In the genomic region with DNA sequence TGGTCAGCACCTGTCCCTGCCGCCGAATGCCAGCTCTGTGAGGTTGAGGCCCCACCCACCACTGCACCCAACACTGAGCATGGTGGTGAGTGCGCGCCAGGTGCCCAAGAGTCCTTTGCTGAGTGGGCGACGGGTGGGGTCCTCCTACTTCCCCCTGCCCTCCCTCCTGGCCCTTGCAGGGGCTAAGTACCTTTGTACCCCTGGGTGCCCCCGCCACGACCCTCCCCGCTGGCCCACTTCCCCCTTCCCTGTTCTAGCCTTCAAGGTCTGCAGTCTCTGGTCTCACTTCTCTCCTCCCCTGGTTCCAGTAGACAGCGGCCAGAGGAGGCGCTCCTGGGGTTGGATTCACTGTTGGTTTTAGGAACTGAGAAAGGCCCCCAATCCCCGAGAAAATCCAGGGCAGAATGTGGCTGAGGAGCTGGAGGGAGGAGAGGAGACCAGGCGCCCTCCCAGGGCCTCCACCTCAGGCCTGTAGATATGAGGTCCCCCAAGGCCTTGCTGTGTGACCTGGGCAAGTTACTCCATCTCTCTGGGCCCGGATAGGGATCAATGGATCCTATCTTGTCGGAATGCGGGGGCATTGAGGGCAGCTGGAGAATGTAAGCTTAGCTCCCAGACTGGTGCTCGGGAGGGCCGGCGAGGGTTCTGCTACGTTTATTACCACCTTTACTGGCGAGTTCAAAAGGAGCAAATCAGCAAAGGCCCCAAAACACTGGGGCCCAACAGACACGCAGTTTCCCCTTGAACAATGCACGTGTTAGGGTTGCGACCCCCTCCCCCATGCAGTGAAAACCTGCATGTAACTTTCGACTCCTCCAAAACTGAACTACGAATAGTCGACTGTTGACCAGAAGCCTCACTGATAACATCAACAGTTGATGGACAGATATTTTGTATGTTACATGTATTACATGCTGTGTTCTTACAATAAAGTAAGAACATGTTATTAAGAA, we compare ENCODE assay signal across 10 cellular contexts. TPM values are rescaled to one million over a fixed set of nuclear protein-coding genes. Genes with fewer than 3 reads are reported as not detected.
DNase-seq lines count a peak whose midpoint lies in the region; ATAC-seq, FAIRE-seq and TF ChIP-seq lines count a peak whose summit lies in the region.
"Had no signal": no experiment of that assay in that cellular context is flagged by ENCODE, and none has a peak within 500 bp of the region (broad histone marks: within the 10 kb centered on the region; RNA-seq: fewer than 3 reads in every experiment).

No MANE protein-coding gene starts in this region.

- peak; percentile 39 for ATAC-seq in HCT116
- ATAC-seq in naive thymus-derived CD8-positive, alpha-beta T cell: peak; percentile 26 to 29
- no peak for ATAC-seq in HG02870 (IDR thresholded peaks at IDR 0.05; ENCODE audit: unreplicated experiment)

- H3K36me3 ChIP-seq in HCT116 (ENCODE audit: control insufficient read depth in 1 of 2, insufficient read depth in 2 of 2, low read length in 2 of 2) (no peaks in the 10 kb centered on the region), bronchial epithelial cell (ENCODE audit: control insufficient read depth, insufficient read depth, low read length) (no peaks in the 10 kb centered on the region)

- peak overlapping the region; percentile 58 to 94 (median 84) for H3K27ac Mint-ChIP-seq in naive thymus-derived CD8-positive, alpha-beta T cell

- peaks cover 0 to 8% (median 6%) of the 10 kb centered on the region in 9 donors for H3K9me3 Mint-ChIP-seq in naive thymus-derived CD8-positive, alpha-beta T cell

- H3K4me2 ChIP-seq in HCT116 (ENCODE audit: low read length): peak overlapping the region; percentile 82

- CTCF ChIA-PET in HCT116 (lab: Charles Lee): interaction anchor here (1.4 to 3.1 kb wide), 2 partner anchors 8 to 551 kb away, joined by 3 to 32 read pairs; partner anchors contain the start of gene LTO1

- peaks cover 0 to 1% of the 10 kb centered on the region in 2 experiments; a peak in 1 of 4 replicates for H3K9me3 ChIP-seq in HCT116 (ENCODE audit: control insufficient read depth in 1 of 2, insufficient read depth in 1 of 2, low read depth in 1 of 2, low read length in 2 of 2)

- RAD21 ChIA-PET in HCT116 (lab: Charles Lee; ENCODE audit: low non-redundant PET in 1 of 2, low total read pairs in 2 of 2, uncharacterized antibody in 2 of 2, unreplicated experiment in 2 of 2): interaction anchor here in 1 of 2 experiments (1.0 to 1.3 kb wide), 2 partner anchors 8 to 22 kb away, joined by 3 to 6 read pairs; no protein-coding TSS in a partner anchor

- DNase-seq in CD1c-positive myeloid dendritic cell (ENCODE audit: extremely low spot score) (peak; percentile 56), HCT116 (ENCODE audit: low read depth, low spot score) (no peak), bronchial epithelial cell (ENCODE audit: low read depth) (no peak), DMS79 (lab: John Stamatoyannopoulos, UW) (no peak), KG1 (lab: John Stamatoyannopoulos, UW) (no peak), nucleus accumbens (lab: John Stamatoyannopoulos, UW) (no peak)
- DNase-seq in naive thymus-derived CD8-positive, alpha-beta T cell: no peak
- DNase-seq: GF-D8, NCI-H226 had no signal

- intact Hi-C loops in HCT116 (cut with micrococcal nuclease): loop anchor here (2.0 kb wide), 2 partner anchors 173 to 515 kb away; no protein-coding TSS in a partner anchor

- H3K9me2 ChIP-seq in HCT116 (ENCODE audit: insufficient read depth): no peaks in the 10 kb centered on the region

- no peak for FAIRE-seq in bronchial epithelial cell (lab: Jason Lieb, UNC)

- no peak for TF ChIP-seq RAD21 in HCT116 (IDR thresholded peaks at IDR 0.05; ENCODE audit: low read depth)

- peaks cover 43 to 65% of the 10 kb centered on the region in 2 experiments for H3K4me1 ChIP-seq in HCT116 (ENCODE audit: control insufficient read depth in 1 of 2, insufficient read depth in 2 of 2, low read length in 2 of 2)

- peaks cover 0 to 7% (median under 1%) of the 10 kb centered on the region in 3 donors for H3K36me3 Mint-ChIP-seq in naive thymus-derived CD8-positive, alpha-beta T cell

- H3K27ac ChIP-seq in HCT116 (ENCODE audit: low read depth, low read length): peak overlapping the region; percentile 98

- no peak for TF ChIP-seq POLR2A in HCT116 (IDR thresholded peaks at IDR 0.05; ENCODE audit: borderline replicate concordance, extremely low read depth, insufficient read depth, insufficient read length)

- no peaks in the 10 kb centered on the region for H3K79me2 ChIP-seq in HCT116 (ENCODE audit: insufficient read depth, low read length)

- H4K20me1 ChIP-seq in HCT116 (ENCODE audit: insufficient read depth): no peaks in the 10 kb centered on the region

- peak in 2 of 3 experiments; percentile 32 to 48; a peak in 3 of 6 replicates for TF ChIP-seq CTCF in HCT116 (IDR thresholded peaks at IDR 0.05 in 2 of 3, conservative IDR thresholded peaks at IDR 0.05 in 1 of 3; ENCODE audit: borderline replicate concordance in 1 of 3, insufficient read depth in 1 of 3, low read depth in 2 of 3, low read length in 2 of 3)
- peak; percentile 8 for TF ChIP-seq CTCF in bronchial epithelial cell (IDR thresholded peaks at IDR 0.05; ENCODE audit: insufficient read depth, low read length, severe bottlenecking)

- H2AFZ ChIP-seq in HCT116 (ENCODE audit: low read depth, low read length, poor library complexity, severe bottlenecking): no peak overlapping the region

- no peaks in the 10 kb centered on the region for H3K27me3 ChIP-seq in HCT116 (ENCODE audit: insufficient read depth, low read length)
- H3K27me3 ChIP-seq in bronchial epithelial cell (ENCODE audit: control insufficient read depth, insufficient read depth, low read length): no peaks in the 10 kb centered on the region

- H3K27me3 Mint-ChIP-seq in naive thymus-derived CD8-positive, alpha-beta T cell: no peaks in the 10 kb centered on the region

- H3K4me3 ChIP-seq in HCT116 (replicated peaks in 1 of 2; ENCODE audit: low read depth in 1 of 2, low read length in 2 of 2) (peak overlapping the region; percentile 29 to 54), bronchial epithelial cell (ENCODE audit: low read depth, low read length) (no peak overlapping the region)

- BruUV-seq in HCT116 (replicated peaks; lab: Mats Ljungman, UMichigan): no TSS peak

- POLR2A ChIA-PET in HCT116 (lab: Charles Lee): interaction anchor here (3.0 kb wide), 1 partner anchor 170 kb away, joined by 9 read pairs; the partner anchor contains the start of gene MYEOV
- POLR2A ChIA-PET in naive thymus-derived CD8-positive, alpha-beta T cell (lab: Charles Lee): interaction anchor here (1.4 kb wide), 1 partner anchor 10 kb away, joined by 4 read pairs; no protein-coding TSS in a partner anchor

- H3K4me1 Mint-ChIP-seq in naive thymus-derived CD8-positive, alpha-beta T cell: peaks cover 25 to 49% (median 37%) of the 10 kb centered on the region in 4 donors

- H3K9ac ChIP-seq in HCT116 (ENCODE audit: low read length): peak overlapping the region; percentile 62

- peak overlapping the region; percentile 47 to 85 (median 78) for H3K4me3 Mint-ChIP-seq in naive thymus-derived CD8-positive, alpha-beta T cell

TF ChIP-seq in HCT116, 20 proteins besides CTCF, POLR2A, EP300 and RAD21:
- TF ChIP-seq ELF1 (IDR thresholded peaks at IDR 0.05; ENCODE audit: borderline replicate concordance, low read depth): no peak
- TF ChIP-seq ZFX (IDR thresholded peaks at IDR 0.05): peak; percentile 24; the same call in 1 of the 2 replicates

RNA-seq across cellular contexts. Expression of gene SMIM38, which starts 31.9 kb away (rescaled TPM):
- 0.54 TPM for total RNA-seq in HCT116 (2021; ENCODE audit: unreplicated experiment)
- 0.16 and 0.26 TPM in 2 replicates for polyA plus RNA-seq in HCT116 (2012)
- 0.26 and 0.38 TPM in 2 replicates for total RNA-seq in bronchial epithelial cell
- total RNA-seq in naive thymus-derived CD8-positive, alpha-beta T cell: under 1 TPM; 0.36 to 0.49 TPM
- polyA plus RNA-seq in naive thymus-derived CD8-positive, alpha-beta T cell: under 1 TPM in 1 of 3 donors, not detected in 2; 0.11 TPM
